Comparison of ENCODE assay signal across 11 cellular contexts in genomic region chr1:41493117-41493536, GRCh38. TPM values are rescaled to one million over a fixed set of nuclear protein-coding genes. Genes with fewer than 3 reads are reported as not detected.
DNase-seq lines count a peak whose midpoint lies in the region; ATAC-seq and TF ChIP-seq lines count a peak whose summit lies in the region.
"Had no signal": no experiment of that assay in that cellular context is flagged by ENCODE, and none has a peak within 500 bp of the region (broad histone marks: within the 10 kb centered on the region; RNA-seq: fewer than 3 reads in every experiment).

No MANE protein-coding gene starts in this region.

- no peak overlapping the region for H3K4me2 ChIP-seq in osteoblast (ENCODE audit: insufficient read depth, low read length)

- H3K4me3 Mint-ChIP-seq in chondrocyte (ENCODE audit: unreplicated experiment), result no peak overlapping the region

- H3K36me3 ChIP-seq in osteoblast (ENCODE audit: insufficient read depth, low read length), result no peaks in the 10 kb centered on the region
- H3K36me3 ChIP-seq: adrenal gland had no signal

- H3K4me3 ChIP-seq in NB4 (ENCODE audit: low read depth, low read length) (no peak overlapping the region), osteoblast (ENCODE audit: insufficient read depth, low read length) (no peak overlapping the region)
- H3K4me3 ChIP-seq: adrenal gland had no signal

- H3K4me1 ChIP-seq in osteoblast (ENCODE audit: insufficient read depth, low read length), result peaks cover 17% of the 10 kb centered on the region

- no peaks in the 10 kb centered on the region for H3K9me3 ChIP-seq in osteoblast (ENCODE audit: low read depth, low read length)
- H3K9me3 ChIP-seq: adrenal gland had no signal

- DNase-seq in NCI-H2029 (lab: John Stamatoyannopoulos, UW), result peak; percentile 53
- DNase-seq in NCI-H2029 treated with DMSO at 0.1 percent for 48 hours (lab: John Stamatoyannopoulos, UW), result no peak
- peak; percentile 37 for DNase-seq in NB4 (ENCODE audit: low read depth)
- DNase-seq in chondrocyte (ENCODE audit: low spot score), result no peak
- DNase-seq in osteoblast (ENCODE audit: insufficient read length, low spot score, missing footprints), result peak; percentile 98
- no peak for DNase-seq in NCI-H128 (lab: John Stamatoyannopoulos, UW; ENCODE audit: unreplicated experiment)
- no peak for DNase-seq in NCI-H2196 (lab: John Stamatoyannopoulos, UW; ENCODE audit: unreplicated experiment)
- DNase-seq: NCI-H446, nucleus accumbens had no signal

- no peaks in the 10 kb centered on the region for H3K36me3 Mint-ChIP-seq in chondrocyte (ENCODE audit: low read depth)

- H3K9me3 Mint-ChIP-seq in chondrocyte (ENCODE audit: low read depth), result no peaks in the 10 kb centered on the region

- no peaks in the 10 kb centered on the region for H3K79me2 ChIP-seq in osteoblast (ENCODE audit: insufficient read depth, low read length)

- no peak overlapping the region for H2AFZ ChIP-seq in osteoblast (ENCODE audit: low read length)

- peak overlapping the region; percentile 58 for H3K27ac ChIP-seq in osteoblast (ENCODE audit: low read depth, low read length)
- H3K27ac ChIP-seq: adrenal gland had no signal

- no peak for ATAC-seq in GM19351 (IDR thresholded peaks at IDR 0.05; ENCODE audit: unreplicated experiment)

- H3K27me3 Mint-ChIP-seq in chondrocyte (ENCODE audit: low read depth), result no peaks in the 10 kb centered on the region

- H3K27ac Mint-ChIP-seq in chondrocyte (ENCODE audit: unreplicated experiment), result peak overlapping the region; percentile 27

- H3K4me1 Mint-ChIP-seq in chondrocyte (ENCODE audit: low read depth), result peaks cover 55% of the 10 kb centered on the region

- no peaks in the 10 kb centered on the region for H3K27me3 ChIP-seq in osteoblast (ENCODE audit: insufficient read depth, low read length)
- H3K27me3 ChIP-seq: adrenal gland had no signal

- no peak for TF ChIP-seq POLR2A in NB4 (IDR thresholded peaks at IDR 0.05; ENCODE audit: extremely low read depth, insufficient read length)

- TF ChIP-seq CTCF in NB4 (IDR thresholded peaks at IDR 0.05; ENCODE audit: low read depth, low read length) (no peak), chondrocyte (IDR thresholded peaks at IDR 0.05) (no peak), osteoblast (IDR thresholded peaks at IDR 0.05; ENCODE audit: extremely low read depth, low read depth, low read length) (no peak)

- H4K20me1 ChIP-seq in osteoblast (ENCODE audit: insufficient read depth, low read length), result no peaks in the 10 kb centered on the region

RNA-seq across cellular contexts. Expression of gene EDN2, which starts 8.6 kb away (rescaled TPM):
- 0.38 to 4.2 TPM (median 0.80 TPM) in 3 replicates for total RNA-seq in chondrocyte
- not detected in 2 replicates for total RNA-seq in osteoblast
- total RNA-seq: adrenal gland had no signal

Comparison
In these comparisons a context has a peak if more than half of its experiments do, and no peak if none do; other contexts are left out.
1. DNase-seq: peak in NCI-H2029 (single experiment), NB4 (single experiment) and osteoblast (single experiment); none in NCI-H2029 treated with DMSO at 0.1 percent for 48 hours (single experiment), chondrocyte (single experiment), NCI-H128 (single experiment) and NCI-H2196 (single experiment).